Comparison of ENCODE assay signal across 21 cellular contexts in genomic region chr7:25384820-25385560, GRCh38.
DNase-seq lines count a peak whose midpoint lies in the region; ATAC-seq and TF ChIP-seq lines count a peak whose summit lies in the region.
"Had no signal": no experiment of that assay in that cellular context is flagged by ENCODE, and none has a peak within 500 bp of the region (broad histone marks: within the 10 kb centered on the region; RNA-seq: fewer than 3 reads in every experiment).

No MANE protein-coding gene starts in this region.

- H3K4me1 Mint-ChIP-seq in type B pancreatic cell (ENCODE audit: unreplicated experiment), result peaks cover 21% of the 10 kb centered on the region
- H3K4me1 Mint-ChIP-seq: activated naive CD8-positive, alpha-beta T cell treated with anti-CD3 and anti-CD28 coated beads for 36 hours; central memory CD8-positive, alpha-beta T cell; neural crest cell had no signal

- DNase-seq in NCI-H1694 treated with DMSO at 0.1 percent for 48 hours (lab: John Stamatoyannopoulos, UW) (peak; percentile 6), NCI-H1694 (lab: John Stamatoyannopoulos, UW) (no peak), NCI-H446 treated with DMSO at 0.1 percent for 48 hours (lab: John Stamatoyannopoulos, UW) (peak; percentile 78), globus pallidus (ENCODE audit: low spot score) (peak; percentile 16), GM03348 (ENCODE audit: low spot score) (no peak), type B pancreatic cell (ENCODE audit: extremely low spot score, unreplicated experiment) (no peak)
- DNase-seq: activated CD4-positive, alpha-beta T cell treated with anti-CD3 and anti-CD28 coated beads, Interleukin-2, amount 50 U/mL, for 1 hour; activated naive CD8-positive, alpha-beta T cell treated with anti-CD3 and anti-CD28 coated beads for 36 hours; activated T-cell treated with anti-CD3 and anti-CD28 coated beads, Interleukin-2, amount 50 U/mL, for 1 hour; CD4-positive, alpha-beta T cell; foreskin keratinocyte; mammary epithelial cell; NCI-H2171 treated with DMSO at 0.1 percent for 48 hours; right lobe of liver; stimulated activated CD4-positive, alpha-beta T cell treated with anti-CD3 and anti-CD28 coated beads, Interleukin-4, amount 100 ng/mL, for 24 hours; T-helper 9 cell had no signal

- H3K9me3 Mint-ChIP-seq in type B pancreatic cell, result no peaks in the 10 kb centered on the region
- H3K9me3 Mint-ChIP-seq: activated naive CD8-positive, alpha-beta T cell treated with anti-CD3 and anti-CD28 coated beads for 36 hours; CD4-positive, alpha-beta T cell; central memory CD8-positive, alpha-beta T cell; neural crest cell had no signal

- H3K27ac Mint-ChIP-seq in type B pancreatic cell, result no peak overlapping the region
- H3K27ac Mint-ChIP-seq: activated naive CD8-positive, alpha-beta T cell treated with anti-CD3 and anti-CD28 coated beads for 36 hours; CD4-positive, alpha-beta T cell had no signal

- no peak overlapping the region for H3K4me3 ChIP-seq in skin epidermis
- H3K4me3 ChIP-seq: right lobe of liver, thoracic aorta had no signal

- no peak for ATAC-seq in HG03520 (IDR thresholded peaks at IDR 0.05; ENCODE audit: unreplicated experiment)

- H3K36me3 Mint-ChIP-seq in type B pancreatic cell, result no peaks in the 10 kb centered on the region
- H3K36me3 Mint-ChIP-seq: activated naive CD8-positive, alpha-beta T cell treated with anti-CD3 and anti-CD28 coated beads for 36 hours had no signal

- peaks cover 9% of the 10 kb centered on the region for H3K27me3 Mint-ChIP-seq in type B pancreatic cell

- no peak overlapping the region for H3K4me3 Mint-ChIP-seq in type B pancreatic cell
- H3K4me3 Mint-ChIP-seq: activated naive CD8-positive, alpha-beta T cell treated with anti-CD3 and anti-CD28 coated beads for 36 hours; CD4-positive, alpha-beta T cell; central memory CD8-positive, alpha-beta T cell; neural crest cell had no signal

- TF ChIP-seq CTCF in type B pancreatic cell (conservative IDR thresholded peaks at IDR 0.05), result no peak

- H3K27ac ChIP-seq in skin epidermis, result peak overlapping the region in 11 of 21 experiments; percentile 11 to 84 (median 50)
- H3K27ac ChIP-seq: foreskin keratinocyte, right lobe of liver, thoracic aorta had no signal

Comparison
In these comparisons a context has a peak if more than half of its experiments do, and no peak if none do; other contexts are left out.
1. DNase-seq: peak in NCI-H1694 treated with DMSO at 0.1 percent for 48 hours (single experiment), NCI-H446 treated with DMSO at 0.1 percent for 48 hours (single experiment) and globus pallidus (single experiment); none in NCI-H1694 (single experiment), GM03348 (single experiment) and type B pancreatic cell (single experiment).